Comparison of ENCODE assay signal across 7 cellular contexts in the genomic region with DNA sequence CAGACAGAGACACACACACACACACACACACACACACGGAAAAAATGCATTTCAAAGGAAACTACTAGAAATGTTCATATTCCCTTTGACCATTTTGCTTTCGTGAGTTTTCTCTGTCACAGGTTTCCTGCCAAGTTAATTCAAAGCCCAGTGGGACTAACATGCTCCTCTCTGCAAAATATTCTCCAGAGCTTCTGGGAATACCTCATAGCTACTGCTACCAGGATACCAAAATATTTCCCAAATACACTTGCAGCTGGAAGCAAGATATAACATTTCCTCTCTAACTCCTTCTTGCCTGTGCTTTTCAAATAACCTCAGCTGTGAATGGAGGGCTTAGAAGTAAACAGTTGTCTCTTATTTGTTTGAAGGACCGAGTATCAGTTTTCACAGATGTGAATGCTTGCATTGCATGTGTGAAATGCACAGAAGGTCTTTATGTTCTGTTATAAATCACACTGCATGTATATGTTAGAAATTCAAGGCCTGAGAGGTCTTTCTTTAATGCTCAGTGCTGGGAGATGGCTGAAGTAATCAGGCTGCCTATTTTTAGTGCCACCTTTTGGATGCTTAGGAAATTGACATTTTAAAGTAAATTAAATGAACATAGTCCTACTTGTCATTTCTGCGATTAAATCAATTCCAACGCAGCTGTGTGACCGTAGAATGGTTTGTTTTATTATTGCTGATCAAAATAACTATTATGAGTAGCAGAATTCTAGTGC. TPM values are rescaled to one million over a fixed set of nuclear protein-coding genes. Genes with fewer than 3 reads are reported as not detected.
DNase-seq lines count a peak whose midpoint lies in the region; ATAC-seq and TF ChIP-seq lines count a peak whose summit lies in the region.

No MANE protein-coding gene starts in this region.

- H3K36me3 ChIP-seq in sigmoid colon: peaks cover 10 to 54% (median 35%) of the 10 kb centered on the region in 4 donors

- no peak for TF ChIP-seq POLR2A in sigmoid colon (IDR thresholded peaks at IDR 0.05)

- TF ChIP-seq CTCF in GM12864 (IDR thresholded peaks at IDR 0.05; ENCODE audit: low read depth, low read length, missing control alignments): peak; percentile 9
- TF ChIP-seq CTCF in fibroblast of pulmonary artery (IDR thresholded peaks at IDR 0.05; ENCODE audit: low read length, missing control alignments): peak; percentile 44
- TF ChIP-seq CTCF in sigmoid colon (IDR thresholded peaks at IDR 0.05): no peak

- no peaks in the 10 kb centered on the region for H3K27me3 ChIP-seq in sigmoid colon

- 72 to 79% methylated on average over 6 of the region's 6 CpGs for WGBS in sigmoid colon, 2 donors

- ATAC-seq in HG02852 (IDR thresholded peaks at IDR 0.05; ENCODE audit: unreplicated experiment) (no peak), HG03039 (IDR thresholded peaks at IDR 0.05; ENCODE audit: unreplicated experiment) (no peak)

- no peak for TF ChIP-seq EP300 in sigmoid colon (IDR thresholded peaks at IDR 0.05)

- DNase-seq in GM12864 (ENCODE audit: low read depth) (no peak), RKO (ENCODE audit: low spot score) (peak; percentile 21), fibroblast of pulmonary artery (ENCODE audit: low read depth) (peak; percentile 49), sigmoid colon (no peak), NCI-H524 treated with DMSO at 0.1 percent for 48 hours (lab: John Stamatoyannopoulos, UW) (no peak)

- intact Hi-C loops in sigmoid colon (cut with DNase I): no loop called here

- peaks cover 0 to 42% (median 25%) of the 10 kb centered on the region in 4 donors for H3K4me1 ChIP-seq in sigmoid colon

- H3K4me3 ChIP-seq in GM12864 (ENCODE audit: low read depth, low read length) (no peak overlapping the region), fibroblast of pulmonary artery (replicated peaks; ENCODE audit: low read depth, low read length) (no peak overlapping the region), sigmoid colon (no peak overlapping the region)

- peak overlapping the region in 3 of 4 donors; percentile 54 to 61 (median 56) for H3K27ac ChIP-seq in sigmoid colon

- peaks cover 0 to 12% (median 5%) of the 10 kb centered on the region in 4 donors for H3K9me3 ChIP-seq in sigmoid colon

RNA-seq across cellular contexts. Expression of gene FAM209A, which starts 8.7 kb away (rescaled TPM):
- 1 to 10 TPM in 1 of 4 donors, not detected in 3; 1.4 TPM for total RNA-seq in sigmoid colon
- under 1 TPM in 1 of 3 donors, not detected in 2; 0.45 TPM for polyA plus RNA-seq in sigmoid colon

RNA-seq across cellular contexts. Expression of gene FAM209B, which starts 17.2 kb away (rescaled TPM):
- total RNA-seq in sigmoid colon: not detected
- polyA plus RNA-seq in sigmoid colon: under 1 TPM in 1 of 3 donors, not detected in 2; 0.44 TPM

RNA-seq across cellular contexts. Expression of gene RTF2, which starts 47.4 kb away (rescaled TPM):
- total RNA-seq in sigmoid colon: 10 to 100 TPM; 47.6 to 62.4 (median 57.1) TPM
- polyA plus RNA-seq in sigmoid colon: 10 to 100 TPM; 71.5 to 84.6 (median 75.4) TPM

Comparison
In these comparisons a context has a peak if more than half of its experiments do, and no peak if none do; other contexts are left out.
1. DNase-seq: peak in RKO (single experiment) and fibroblast of pulmonary artery (single experiment); none in GM12864 (single experiment), sigmoid colon (single experiment) and NCI-H524 treated with DMSO at 0.1 percent for 48 hours (single experiment).
2. CTCF ChIP-seq: peak in GM12864 (single experiment) and fibroblast of pulmonary artery (single experiment); none in sigmoid colon (0 of 4).